ENCODE assay signal across 13 cellular contexts in the genomic region with DNA sequence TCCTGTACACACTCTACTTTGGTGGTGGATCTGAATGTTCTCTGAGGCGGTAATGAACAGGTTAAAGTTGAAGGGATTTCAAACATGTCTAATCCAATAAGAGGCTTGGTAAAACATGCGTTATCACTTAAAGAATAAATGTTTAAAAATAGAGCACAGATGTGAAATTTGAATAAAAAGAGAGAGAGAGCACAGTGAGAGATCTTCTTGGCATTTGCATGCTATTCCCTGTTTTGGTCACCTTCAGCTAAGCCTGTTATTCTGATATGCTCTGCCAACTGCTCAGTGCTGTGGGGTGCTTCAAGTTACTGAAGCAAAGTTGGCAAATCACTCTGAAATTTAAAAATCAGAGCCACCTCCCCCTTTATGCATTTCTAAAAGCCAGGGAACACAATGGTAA.
DNase-seq lines count a peak whose midpoint lies in the region; ATAC-seq lines count a peak whose summit lies in the region.
"Had no signal": no experiment of that assay in that cellular context is flagged by ENCODE, and none has a peak within 500 bp of the region (broad histone marks: within the 10 kb centered on the region; RNA-seq: fewer than 3 reads in every experiment).

No MANE protein-coding gene starts in this region.

- no peak overlapping the region for H2BK5ac ChIP-seq in mesenchymal stem cell (ENCODE audit: low read depth, low read length, poor library complexity, severe bottlenecking)

- H3K14ac ChIP-seq in mesenchymal stem cell (ENCODE audit: low read length in 2 of 2), result no peak overlapping the region

- H2BK15ac ChIP-seq in mesenchymal stem cell (ENCODE audit: low read depth, poor library complexity, severe bottlenecking), result no peak overlapping the region

- peaks cover 0 to 36% of the 10 kb centered on the region in 2 experiments for H3K27me3 ChIP-seq in mesenchymal stem cell (ENCODE audit: control insufficient read depth in 1 of 2, insufficient read depth in 1 of 2, low read length in 2 of 2)

- H2BK12ac ChIP-seq in mesenchymal stem cell (ENCODE audit: low read length in 2 of 2), result peak overlapping the region; percentile 91 to 94

- H3K27ac Mint-ChIP-seq in T-cell, result no peak overlapping the region
- H3K27ac Mint-ChIP-seq: activated naive CD4-positive, alpha-beta T cell treated with anti-CD3 and anti-CD28 coated beads, Interleukin-2, amount 50 U/mL, for 72 hours had no signal

- CTCF ChIA-PET in T-cell (lab: Charles Lee), result no interaction called here

- H3K4me3 ChIP-seq in mesenchymal stem cell (ENCODE audit: insufficient read depth in 1 of 2, low read depth in 1 of 2, low read length in 2 of 2), result no peak overlapping the region
- H3K4me3 ChIP-seq: skin epidermis had no signal

- no peak overlapping the region for H3K4me2 ChIP-seq in mesenchymal stem cell (ENCODE audit: low read length, poor library complexity, severe bottlenecking)

- H3K4ac ChIP-seq in mesenchymal stem cell (ENCODE audit: low read depth in 1 of 2, low read length in 2 of 2), result no peak overlapping the region

- H3K4me1 ChIP-seq in mesenchymal stem cell (ENCODE audit: control insufficient read depth, insufficient read depth, low read depth, low read length), result no peaks in the 10 kb centered on the region

- WGBS in mesenchymal stem cell, result 92% methylated on average over 2 of the region's 2 CpGs

- no peak overlapping the region for H3K23ac ChIP-seq in mesenchymal stem cell (ENCODE audit: low read length in 2 of 2)

- no peak overlapping the region for H3K27ac ChIP-seq in mesenchymal stem cell (ENCODE audit: low read length, poor library complexity, severe bottlenecking)
- H3K27ac ChIP-seq: epithelial cell of prostate, skin epidermis had no signal

- H3K9ac ChIP-seq in mesenchymal stem cell (ENCODE audit: low read length), result no peak overlapping the region

- H2AK5ac ChIP-seq in mesenchymal stem cell (ENCODE audit: low read length, severe bottlenecking), result no peak overlapping the region

- DNase-seq in mesenchymal stem cell (no peak), COR-L47 (lab: John Stamatoyannopoulos, UW) (no peak), T-cell (no peak), AG08396 (ENCODE audit: low spot score) (no peak)
- DNase-seq: hypothalamus, NCI-H510A had no signal

- peak overlapping the region; percentile 37 to 68 for H3K18ac ChIP-seq in mesenchymal stem cell (ENCODE audit: low read depth in 1 of 2, low read length in 2 of 2)

- H3K27me3 Mint-ChIP-seq in T-cell, result peaks cover 0 to 29% of the 10 kb centered on the region in 2 donors

- no peak overlapping the region for H3K4me3 Mint-ChIP-seq in T-cell

- H3K9me3 Mint-ChIP-seq in T-cell, result peaks cover 0 to 4% (median 0%) of the 10 kb centered on the region in 3 donors
- H3K9me3 Mint-ChIP-seq: activated naive CD4-positive, alpha-beta T cell treated with anti-CD3 and anti-CD28 coated beads, Interleukin-2, amount 50 U/mL, for 72 hours had no signal

- H2AFZ ChIP-seq in mesenchymal stem cell (ENCODE audit: low read depth, low read length), result no peak overlapping the region

- H3K36me3 ChIP-seq in mesenchymal stem cell (ENCODE audit: control insufficient read depth in 1 of 2, insufficient read depth in 2 of 2, low read depth in 1 of 2, low read length in 2 of 2), result no peaks in the 10 kb centered on the region

- ATAC-seq in GM18861 (IDR thresholded peaks at IDR 0.05; ENCODE audit: unreplicated experiment), result peak; percentile 49
- peak; percentile 69 for ATAC-seq in GM21447 (IDR thresholded peaks at IDR 0.05; ENCODE audit: unreplicated experiment)
- ATAC-seq in HG03095 (IDR thresholded peaks at IDR 0.05; ENCODE audit: unreplicated experiment), result peak; percentile 61
- ATAC-seq in HG03097 (IDR thresholded peaks at IDR 0.05; ENCODE audit: low FRiP score, unreplicated experiment), result no peak
- no peak for ATAC-seq in T-cell (replicated peaks in 1 of 4)
- ATAC-seq: activated naive CD4-positive, alpha-beta T cell treated with anti-CD3 and anti-CD28 coated beads, Interleukin-2, amount 50 U/mL, for 72 hours had no signal

- H2BK120ac ChIP-seq in mesenchymal stem cell (ENCODE audit: low read depth, low read length), result no peak overlapping the region

- H3K4me1 Mint-ChIP-seq in T-cell, result no peaks in the 10 kb centered on the region

- H4K91ac ChIP-seq in mesenchymal stem cell (ENCODE audit: low read length), result no peak overlapping the region

- POLR2A ChIA-PET in T-cell (lab: Charles Lee), result no interaction called here

- no peaks in the 10 kb centered on the region for H3K79me1 ChIP-seq in mesenchymal stem cell (replicated peaks; ENCODE audit: low read length, poor library complexity, severe bottlenecking)

- H4K8ac ChIP-seq in mesenchymal stem cell (ENCODE audit: low read length), result no peak overlapping the region

- H3K36me3 Mint-ChIP-seq in T-cell, result no peaks in the 10 kb centered on the region
- H3K36me3 Mint-ChIP-seq: activated naive CD4-positive, alpha-beta T cell treated with anti-CD3 and anti-CD28 coated beads, Interleukin-2, amount 50 U/mL, for 72 hours had no signal

- H3K9me3 ChIP-seq in mesenchymal stem cell (ENCODE audit: control insufficient read depth, low read length), result no peaks in the 10 kb centered on the region

Comparison
In these comparisons a context has a peak if more than half of its experiments do, and no peak if none do; other contexts are left out.
1. ATAC-seq: peak in GM18861 (single experiment), GM21447 (single experiment) and HG03095 (single experiment); none in HG03097 (single experiment) and T-cell (0 of 4).